8 cellular contexts compared by ENCODE assay signal in the genomic region with DNA sequence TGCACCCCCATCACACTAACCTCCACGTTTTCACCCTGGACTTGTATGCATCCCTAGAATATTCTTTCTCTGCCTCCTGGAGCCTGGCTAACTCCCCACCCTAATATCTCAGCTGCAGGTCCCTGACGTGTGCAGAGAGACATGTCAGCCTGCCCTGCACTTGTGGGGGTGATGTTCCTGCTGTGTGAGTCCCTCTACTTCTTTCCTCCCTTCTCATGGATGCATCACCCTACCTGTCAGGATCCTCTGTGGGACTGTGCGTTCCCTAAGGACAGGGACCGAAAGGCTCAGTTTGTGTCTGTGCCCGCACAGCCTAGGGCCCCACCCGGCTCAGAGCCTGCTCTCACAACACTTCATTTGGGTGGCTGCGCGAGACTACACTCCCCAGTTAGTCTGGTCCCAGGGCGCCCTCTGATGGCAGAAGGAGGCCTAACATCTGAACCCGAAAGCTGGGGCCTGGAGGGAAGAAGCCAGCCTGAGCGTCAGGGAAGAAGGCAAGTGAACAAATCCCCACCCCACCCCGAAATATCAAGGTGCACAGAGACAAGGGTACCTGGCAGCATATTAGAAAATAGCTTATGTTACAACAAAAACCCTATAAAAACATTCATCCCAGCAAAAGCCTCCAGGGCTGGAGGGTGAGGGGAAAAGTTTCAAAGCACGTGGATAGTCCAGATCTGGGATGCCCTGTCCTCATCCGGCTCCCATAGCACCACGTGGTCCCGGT. TPM values are rescaled to one million over a fixed set of nuclear protein-coding genes. Genes with fewer than 3 reads are reported as not detected.
A peak's percentile ranks its signal among the peaks of the same experiment; 100 is the strongest.
DNase-seq lines count a peak whose midpoint lies in the region; ATAC-seq and TF ChIP-seq lines count a peak whose summit lies in the region.

No MANE protein-coding gene starts in this region.

- peak; percentile 89 for TF ChIP-seq CTCF in GM06990 (IDR thresholded peaks at IDR 0.05; ENCODE audit: insufficient read depth, low read length, poor library complexity, severe bottlenecking)
- TF ChIP-seq CTCF in dorsolateral prefrontal cortex (IDR thresholded peaks at IDR 0.05 in 54 of 56, conservative IDR thresholded peaks at IDR 0.05 in 2 of 56; ENCODE audit: low read depth in 1 of 56, partially characterized antibody in 56 of 56): peak; percentile 65 to 97 (median 90)

- CTCF ChIA-PET in activated CD4-positive, alpha-beta memory T cell treated with anti-CD3 and anti-CD28 coated beads for 36 hours (lab: Charles Lee): interaction anchor here (0.6 to 23.7 kb wide), 38 partner anchors 10 to 206 kb away, joined by 3 to 886 read pairs (median 4); a partner anchor contains a TSS

- no peaks in the 10 kb centered on the region for H3K9me3 Mint-ChIP-seq in activated CD4-positive, alpha-beta memory T cell treated with anti-CD3 and anti-CD28 coated beads for 36 hours

- H3K27me3 ChIP-seq in GM06990 (replicated peaks; ENCODE audit: control insufficient read depth, insufficient read depth, low read length) (no peaks in the 10 kb centered on the region), dorsolateral prefrontal cortex (peaks cover 0 to 4% (median 0%) of the 10 kb centered on the region in 45 donors)

- H3K27ac ChIP-seq in dorsolateral prefrontal cortex: peak overlapping the region in 4 of 59 donors; percentile 3 to 36 (median 12)

- ATAC-seq in HG03280 (IDR thresholded peaks at IDR 0.05; ENCODE audit: unreplicated experiment): peak; percentile 34
- ATAC-seq in HG02884 (IDR thresholded peaks at IDR 0.05; ENCODE audit: unreplicated experiment): no peak

- H3K4me3 ChIP-seq in GM06990 (replicated peaks; ENCODE audit: low read depth, low read length): no peak overlapping the region
- H3K4me3 ChIP-seq in dorsolateral prefrontal cortex: peak overlapping the region in 15 of 59 donors; percentile 3 to 44 (median 22)

- peaks cover 34% of the 10 kb centered on the region for H3K4me1 Mint-ChIP-seq in activated CD4-positive, alpha-beta memory T cell treated with anti-CD3 and anti-CD28 coated beads for 36 hours (ENCODE audit: low read depth)

- no peaks in the 10 kb centered on the region for H3K27me3 Mint-ChIP-seq in activated CD4-positive, alpha-beta memory T cell treated with anti-CD3 and anti-CD28 coated beads for 36 hours

- H3K36me3 ChIP-seq in GM06990 (ENCODE audit: control insufficient read depth, insufficient read depth, low read length): peaks cover 21% of the 10 kb centered on the region

- peak overlapping the region; percentile 91 for H3K27ac Mint-ChIP-seq in activated CD4-positive, alpha-beta memory T cell treated with anti-CD3 and anti-CD28 coated beads for 36 hours

- POLR2A ChIA-PET in activated CD4-positive, alpha-beta memory T cell treated with anti-CD3 and anti-CD28 coated beads for 36 hours (lab: Charles Lee): interaction anchor here (0.9 to 6.0 kb wide), 7 partner anchors 14 to 87 kb away, joined by 3 to 40 read pairs (median 6); a partner anchor contains a TSS

- H3K36me3 Mint-ChIP-seq in activated CD4-positive, alpha-beta memory T cell treated with anti-CD3 and anti-CD28 coated beads for 36 hours: peaks cover 25% of the 10 kb centered on the region

- peak; percentile 74 for DNase-seq in GM06990 (ENCODE audit: extremely low read depth, insufficient read length)
- DNase-seq in NK-92 (lab: John Stamatoyannopoulos, UW; ENCODE audit: unreplicated experiment): peak; percentile 58
- DNase-seq in activated CD4-positive, alpha-beta memory T cell treated with anti-CD3 and anti-CD28 coated beads for 36 hours: peak; percentile 97
- DNase-seq in dorsolateral prefrontal cortex: peak; percentile 86 to 95 (median 92)
- peak; percentile 95 for DNase-seq in medulla oblongata (ENCODE audit: extremely low spot score)
- DNase-seq in stimulated activated CD8-positive, alpha-beta memory T cell treated with anti-CD3 and anti-CD28 coated beads, Interleukin-12 subunit alpha, Interleukin-12 subunit beta, amount 100 ng/mL, for 1 hour (ENCODE audit: low read depth): peak; percentile 95

- H3K4me3 Mint-ChIP-seq in activated CD4-positive, alpha-beta memory T cell treated with anti-CD3 and anti-CD28 coated beads for 36 hours: peak overlapping the region; percentile 77

- intact Hi-C loops in activated CD4-positive, alpha-beta memory T cell treated with anti-CD3 and anti-CD28 coated beads for 36 hours (cut with micrococcal nuclease): loop anchor here (1.0 to 5.0 kb wide), 7 partner anchors 33 to 214 kb away; a partner anchor contains a TSS
- intact Hi-C loops in dorsolateral prefrontal cortex (cut with DNase I): loop anchor here (2.0 to 10.0 kb wide), 8 partner anchors 37 to 284 kb away; a partner anchor contains a TSS

RNA-seq across cellular contexts. Expression of a gene that starts 3.7 kb away (rescaled TPM):
- 100 to 1,000 TPM; 261 to 291 TPM for total RNA-seq in activated CD4-positive, alpha-beta memory T cell treated with anti-CD3 and anti-CD28 coated beads for 36 hours
- 10 to 100 TPM in 2 of 120 experiments, 1 to 10 TPM in 109, not detected in 9; 1.1 to 20.8 (median 2.9) TPM for total RNA-seq in dorsolateral prefrontal cortex

RNA-seq across cellular contexts. Expression of a gene that starts 15.0 kb away (rescaled TPM):
- total RNA-seq in activated CD4-positive, alpha-beta memory T cell treated with anti-CD3 and anti-CD28 coated beads for 36 hours: 10 to 100 TPM; 24.5 to 26.1 TPM
- total RNA-seq in dorsolateral prefrontal cortex: 10 to 100 TPM; 17.6 to 43.2 (median 31.5) TPM

RNA-seq across cellular contexts. Expression of a gene that starts 32.5 kb away (rescaled TPM):
- total RNA-seq in activated CD4-positive, alpha-beta memory T cell treated with anti-CD3 and anti-CD28 coated beads for 36 hours: 1 to 10 TPM; 1.3 to 1.6 TPM
- total RNA-seq in dorsolateral prefrontal cortex: 1 to 10 TPM in 1 of 120 experiments, under 1 TPM in 1, not detected in 118; 0.14 to 1.2 TPM

RNA-seq across cellular contexts. Expression of a gene that starts 41.6 kb away (rescaled TPM):
- total RNA-seq in activated CD4-positive, alpha-beta memory T cell treated with anti-CD3 and anti-CD28 coated beads for 36 hours: 100 to 1,000 TPM; 305 to 320 TPM
- 100 to 1,000 TPM in 13 of 120 experiments, 10 to 100 TPM in 107; 50.9 to 144 (median 80.6) TPM for total RNA-seq in dorsolateral prefrontal cortex

RNA-seq across cellular contexts. Expression of a gene that starts 51.1 kb away (rescaled TPM):
- total RNA-seq in activated CD4-positive, alpha-beta memory T cell treated with anti-CD3 and anti-CD28 coated beads for 36 hours: not detected
- total RNA-seq in dorsolateral prefrontal cortex: under 1 TPM in 6 of 120 experiments, not detected in 114; 0.26 to 0.76 (median 0.51) TPM

Comparison
In these comparisons a context has a peak if more than half of its experiments do, and no peak if none do; other contexts are left out.
1. RNA of a gene that starts 3.7 kb away (total RNA-seq): 261 to 291 TPM in activated CD4-positive, alpha-beta memory T cell treated with anti-CD3 and anti-CD28 coated beads for 36 hours; 1.1 to 20.8 TPM in dorsolateral prefrontal cortex; every median in the first group is over 10 times any median in the second.
2. Peak in every context shown above with its lines, with median percentiles within 50 percentile points of each other: DNase-seq.